ENCODE assay signal across 27 cellular contexts in genomic region chr12:1003600-1004271, GRCh38. TPM values are rescaled to one million over a fixed set of nuclear protein-coding genes. Genes with fewer than 3 reads are reported as not detected.
A peak's percentile ranks its signal among the peaks of the same experiment; 100 is the strongest.
DNase-seq lines count a peak whose midpoint lies in the region; ATAC-seq and TF ChIP-seq lines count a peak whose summit lies in the region.
"Had no signal": no experiment of that assay in that cellular context is flagged by ENCODE, and none has a peak within 500 bp of the region (broad histone marks: within the 10 kb centered on the region; RNA-seq: fewer than 3 reads in every experiment).

No MANE protein-coding gene starts in this region.

- no peak overlapping the region for H3K4me3 ChIP-seq in IMR-90 (ENCODE audit: insufficient read depth, low read depth, low read length)
- no peak overlapping the region for H3K4me3 ChIP-seq in ectodermal cell (ENCODE audit: insufficient read depth, low read depth, low read length)
- no peak overlapping the region for H3K4me3 ChIP-seq in osteoblast (ENCODE audit: insufficient read depth, low read length)
- H3K4me3 ChIP-seq: ascending aorta, prostate gland, thoracic aorta, vagina had no signal

- no peaks in the 10 kb centered on the region for H3K9me3 ChIP-seq in IMR-90 (ENCODE audit: control insufficient read depth, insufficient read depth, low read length)
- no peaks in the 10 kb centered on the region for H3K9me3 ChIP-seq in ectodermal cell (ENCODE audit: control insufficient read depth, low read length)
- no peaks in the 10 kb centered on the region for H3K9me3 ChIP-seq in osteoblast (ENCODE audit: low read depth, low read length)
- H3K9me3 ChIP-seq: ascending aorta, prostate gland, thoracic aorta, vagina had no signal

- no peak overlapping the region for H2BK5ac ChIP-seq in IMR-90 (ENCODE audit: low read depth, low read length, poor library complexity, severe bottlenecking)

- dilution Hi-C loops in IMR-90 (cut with HindIII; ENCODE audit: low sequenced_read_pairs, unreplicated experiment), result no loop called here

- H4K20me1 ChIP-seq in IMR-90 (ENCODE audit: insufficient read depth, low read length), result peaks cover 29% of the 10 kb centered on the region
- peaks cover 15% of the 10 kb centered on the region for H4K20me1 ChIP-seq in osteoblast (ENCODE audit: insufficient read depth, low read length)

- BruUV-seq in IMR-90 (replicated peaks; lab: Mats Ljungman, UMichigan), result no TSS peak

- intact Hi-C loops in IMR-90 (cut with micrococcal nuclease), result no loop called here

- H3K14ac ChIP-seq in IMR-90 (replicated peaks; ENCODE audit: low read depth, low read length), result peak overlapping the region; percentile 56; the same call in 1 of the 2 replicates

- H3K79me2 ChIP-seq in osteoblast (ENCODE audit: insufficient read depth, low read length), result peaks cover 82% of the 10 kb centered on the region

- H2BK15ac ChIP-seq in IMR-90 (ENCODE audit: low read depth, low read length), result no peak overlapping the region

- H3K18ac ChIP-seq in IMR-90 (ENCODE audit: low read depth, low read length), result no peak overlapping the region

- no peaks in the 10 kb centered on the region for H3K27me3 Mint-ChIP-seq in mesothelial cell of epicardium (ENCODE audit: low read depth)
- H3K27me3 Mint-ChIP-seq: activated naive CD8-positive, alpha-beta T cell treated with anti-CD3 and anti-CD28 coated beads for 36 hours; central memory CD8-positive, alpha-beta T cell had no signal

- CTCF ChIA-PET in IMR-90 (lab: Yijun Ruan, JAX), result interaction anchor here (0.7 kb wide), 1 partner anchor 524 kb away, joined by 5 read pairs; no protein-coding TSS in a partner anchor

- no peak for TF ChIP-seq CTCF in IMR-90 (conservative IDR thresholded peaks at IDR 0.05; ENCODE audit: low read depth, low read length)
- no peak for TF ChIP-seq CTCF in osteoblast (IDR thresholded peaks at IDR 0.05; ENCODE audit: extremely low read depth, low read depth, low read length)
- no peak for TF ChIP-seq CTCF in mesothelial cell of epicardium (IDR thresholded peaks at IDR 0.05; ENCODE audit: unreplicated experiment)

- no peak overlapping the region for H3K4ac ChIP-seq in IMR-90 (ENCODE audit: low read depth, low read length)

- no peak overlapping the region for H2AK9ac ChIP-seq in IMR-90 (replicated peaks; ENCODE audit: low read depth, low read length, poor library complexity)

- no peak overlapping the region for H3K56ac ChIP-seq in IMR-90 (ENCODE audit: extremely low read depth, insufficient read depth, low read length)

- 100% methylated on average over 1 of the region's 3 CpGs; no CpG with 5 or more reads in 1 of the 2 experiments for WGBS in IMR-90 (ENCODE audit: extremely low coverage in 2 of 2, insufficient read length in 1 of 2), 2 experiments
- WGBS in ectodermal cell, 2 experiments, result 17 to 27% methylated on average over 2 to 3 of the region's 3 CpGs

- POLR2A ChIA-PET in IMR-90 (lab: Charles Lee; ENCODE audit: unreplicated experiment), result no interaction called here

- DNase-seq in IMR-90 (no peak), iPS-NIHi11 (ENCODE audit: low spot score) (peak; percentile 21), osteoblast (ENCODE audit: insufficient read length, low spot score, missing footprints) (peak; percentile 8), NCI-H187 treated with DMSO at 0.1 percent for 48 hours (lab: John Stamatoyannopoulos, UW) (no peak), SHP77 treated with DMSO at 0.1 percent for 48 hours (lab: John Stamatoyannopoulos, UW) (no peak), mesothelial cell of epicardium (ENCODE audit: low spot score in 2 of 2, unreplicated experiment in 2 of 2) (no peak)
- no peak for DNase-seq in stimulated activated naive CD4-positive, alpha-beta T cell (lab: John Stamatoyannopoulos, UW)
- DNase-seq: activated CD4-positive, alpha-beta T cell treated with anti-CD3 and anti-CD28 coated beads for 4 hours; activated effector memory CD4-positive, alpha-beta T cell treated with anti-CD3 and anti-CD28 coated beads, Interleukin-2, amount 50 U/mL, for 16 hours; activated naive CD8-positive, alpha-beta T cell treated with anti-CD3 and anti-CD28 coated beads for 36 hours; activated T-cell treated with anti-CD3 and anti-CD28 coated beads for 4 hours; C1 segment of cervical spinal cord; COR-L47; dermis blood vessel endothelial cell; GDM1; NCI-H1694; NCI-H69; stimulated activated naive CD4-positive, alpha-beta T cell treated with Interleukin-2 at 50 U/mL for 16 hours; T-helper 2 cell had no signal

- H2BK120ac ChIP-seq in IMR-90 (ENCODE audit: low read depth, low read length), result no peak overlapping the region

- in situ Hi-C loops in IMR-90 (cut with MboI; ENCODE audit: low sequenced_read_pairs), result no loop called here

- H3K27me3 ChIP-seq in IMR-90 (ENCODE audit: control insufficient read depth, insufficient read depth, low read length) (no peaks in the 10 kb centered on the region), ectodermal cell (ENCODE audit: control insufficient read depth, insufficient read depth, low read length, poor library complexity, severe bottlenecking) (no peaks in the 10 kb centered on the region), osteoblast (ENCODE audit: insufficient read depth, low read length) (no peaks in the 10 kb centered on the region)
- H3K27me3 ChIP-seq: ascending aorta, vagina had no signal

- no peak overlapping the region for H3K4me3 Mint-ChIP-seq in mesothelial cell of epicardium
- H3K4me3 Mint-ChIP-seq: activated naive CD8-positive, alpha-beta T cell treated with anti-CD3 and anti-CD28 coated beads for 36 hours; central memory CD8-positive, alpha-beta T cell had no signal

- H2AK5ac ChIP-seq in IMR-90 (ENCODE audit: low read depth, low read length), result no peak overlapping the region

- no peak for TF ChIP-seq RAD21 in IMR-90 (IDR thresholded peaks at IDR 0.05; ENCODE audit: low read length)

- H3K27ac ChIP-seq in IMR-90 (ENCODE audit: insufficient read depth, low read length), result no peak overlapping the region
- H3K27ac ChIP-seq in ectodermal cell (ENCODE audit: insufficient read depth, low read depth, low read length, poor library complexity, severe bottlenecking), result peak overlapping the region; percentile 64
- no peak overlapping the region for H3K27ac ChIP-seq in osteoblast (ENCODE audit: low read depth, low read length)
- H3K27ac ChIP-seq: ascending aorta, HL-60, prostate gland, thoracic aorta, vagina had no signal

- H3K4me1 Mint-ChIP-seq in mesothelial cell of epicardium, result no peaks in the 10 kb centered on the region

- no peak for TF ChIP-seq POLR2A in IMR-90 (IDR thresholded peaks at IDR 0.05; ENCODE audit: low read depth, low read length)

- H3K4me2 ChIP-seq in IMR-90 (ENCODE audit: low read depth, low read length) (no peak overlapping the region; the same call in 1 of the 2 replicates), osteoblast (ENCODE audit: insufficient read depth, low read length) (no peak overlapping the region)

- H4K5ac ChIP-seq in IMR-90 (ENCODE audit: low read depth, low read length), result no peak overlapping the region

- no peak overlapping the region for H3K9ac ChIP-seq in IMR-90 (ENCODE audit: low read depth, low read length)

- H4K91ac ChIP-seq in IMR-90 (ENCODE audit: insufficient read depth, low read depth, low read length), result no peak overlapping the region

- no peak overlapping the region for H3K27ac Mint-ChIP-seq in mesothelial cell of epicardium
- H3K27ac Mint-ChIP-seq: activated naive CD8-positive, alpha-beta T cell treated with anti-CD3 and anti-CD28 coated beads for 36 hours had no signal

- H2BK20ac ChIP-seq in IMR-90 (ENCODE audit: low read depth, low read length), result no peak overlapping the region

- no peak for ATAC-seq in IMR-90 (ENCODE audit: low read depth)
- ATAC-seq: SK-N-SH treated with all-trans-retinoic acid at 6 μM for 48 hours had no signal

- H3K9me3 Mint-ChIP-seq in mesothelial cell of epicardium, result no peaks in the 10 kb centered on the region
- H3K9me3 Mint-ChIP-seq: activated naive CD8-positive, alpha-beta T cell treated with anti-CD3 and anti-CD28 coated beads for 36 hours; central memory CD8-positive, alpha-beta T cell had no signal

- H3K4me1 ChIP-seq in IMR-90 (ENCODE audit: control insufficient read depth, insufficient read depth, low read length) (peaks cover 3% of the 10 kb centered on the region), ectodermal cell (ENCODE audit: control insufficient read depth, insufficient read depth, low read length) (peaks cover 9% of the 10 kb centered on the region), osteoblast (ENCODE audit: insufficient read depth, low read length) (no peaks in the 10 kb centered on the region)
- H3K4me1 ChIP-seq: prostate gland had no signal

- H2AFZ ChIP-seq in IMR-90 (replicated peaks; ENCODE audit: low read length, poor library complexity), result no peak overlapping the region
- H2AFZ ChIP-seq in osteoblast (ENCODE audit: low read length), result no peak overlapping the region

- H3K23ac ChIP-seq in IMR-90 (ENCODE audit: low read depth, low read length), result no peak overlapping the region

- peaks cover 31 to 63% of the 10 kb centered on the region in 2 experiments for H3K79me1 ChIP-seq in IMR-90 (ENCODE audit: low read depth in 1 of 2, low read length in 2 of 2)

- H3K36me3 ChIP-seq in IMR-90 (ENCODE audit: control insufficient read depth, insufficient read depth, low read length), result peaks cover 5% of the 10 kb centered on the region
- H3K36me3 ChIP-seq in ectodermal cell (ENCODE audit: control insufficient read depth, insufficient read depth, low read length), result no peaks in the 10 kb centered on the region
- H3K36me3 ChIP-seq in osteoblast (ENCODE audit: insufficient read depth, low read length), result no peaks in the 10 kb centered on the region
- H3K36me3 ChIP-seq: prostate gland, thoracic aorta, vagina had no signal

- peaks cover 6% of the 10 kb centered on the region for H3K36me3 Mint-ChIP-seq in mesothelial cell of epicardium

- no peak overlapping the region for H4K8ac ChIP-seq in IMR-90 (ENCODE audit: low read depth in 2 of 2, low read length in 2 of 2)

- no peaks in the 10 kb centered on the region for H3K9me1 ChIP-seq in IMR-90 (ENCODE audit: insufficient read depth, low read length)

RNA-seq across cellular contexts. Expression of gene ERC1, which starts 12.7 kb away (rescaled TPM):
- 25.6 and 27.8 TPM in 2 replicates for total RNA-seq in IMR-90 (2012; rRNA removed)
- 11.2 and 11.6 TPM in 2 replicates for polyA plus RNA-seq in IMR-90 (2012; rRNA removed)
- 3.9 and 5.0 TPM in 2 replicates for polyA plus RNA-seq in IMR-90 (2012; cell fraction: cytosol; rRNA removed)
- polyA plus RNA-seq in IMR-90 (2012; cell fraction: nucleus; rRNA removed; ENCODE audit: low replicate concordance), result 4.5 and 8.7 TPM in 2 replicates
- polyA plus RNA-seq in ectodermal cell (2013, experiment 1 of 4), result 21.0 TPM
- 25.5 TPM for polyA plus RNA-seq in ectodermal cell (2013, experiment 2 of 4)
- 14.7 TPM for polyA plus RNA-seq in ectodermal cell (2013, experiment 3 of 4)
- polyA plus RNA-seq in ectodermal cell (2013, experiment 4 of 4), result 17.9 TPM
- 36.2 and 40.7 TPM in 2 replicates for total RNA-seq in osteoblast
- 65.6 to 69.0 TPM (median 66.1 TPM) in 3 replicates for total RNA-seq in mesothelial cell of epicardium

RNA-seq across cellular contexts. Expression of gene RAD52, which starts 54.2 kb away (rescaled TPM):
- total RNA-seq in IMR-90 (2012; rRNA removed) (9.7 and 11.3 TPM in 2 replicates), osteoblast (10.1 and 15.9 TPM in 2 replicates), mesothelial cell of epicardium (21.6 to 25.0 TPM (median 23.4 TPM) in 3 replicates)
- 9.3 and 10.7 TPM in 2 replicates for polyA plus RNA-seq in IMR-90 (2012; rRNA removed)
- 3.9 and 5.7 TPM in 2 replicates for polyA plus RNA-seq in IMR-90 (2012; cell fraction: cytosol; rRNA removed)
- polyA plus RNA-seq in IMR-90 (2012; cell fraction: nucleus; rRNA removed; ENCODE audit: low replicate concordance), result 42.8 and 44.2 TPM in 2 replicates
- polyA plus RNA-seq in ectodermal cell (2013, experiment 1 of 4), result 35.4 TPM
- polyA plus RNA-seq in ectodermal cell (2013, experiment 2 of 4), result 26.7 TPM
- polyA plus RNA-seq in ectodermal cell (2013, experiment 3 of 4), result 25.8 TPM
- polyA plus RNA-seq in ectodermal cell (2013, experiment 4 of 4), result 33.2 TPM

Comparison
In these comparisons a context has a peak if more than half of its experiments do, and no peak if none do; other contexts are left out.
1. DNase-seq: peak in iPS-NIHi11 (single experiment) and osteoblast (single experiment); none in IMR-90 (single experiment), NCI-H187 treated with DMSO at 0.1 percent for 48 hours (single experiment), SHP77 treated with DMSO at 0.1 percent for 48 hours (single experiment), stimulated activated naive CD4-positive, alpha-beta T cell (0 of 6) and mesothelial cell of epicardium (0 of 2).